8 cellular contexts compared by ENCODE assay signal in genomic region chrX:40109288-40110008, GRCh38. TPM values are rescaled to one million over a fixed set of nuclear protein-coding genes. Genes with fewer than 3 reads are reported as not detected.
DNase-seq lines count a peak whose midpoint lies in the region; ATAC-seq, FAIRE-seq and TF ChIP-seq lines count a peak whose summit lies in the region.

No MANE protein-coding gene starts in this region.

- peaks cover 8 to 11% (median 9%) of the 10 kb centered on the region in 3 donors for H3K4me1 Mint-ChIP-seq in naive B cell

- peak overlapping the region; percentile 73 for H3K4me2 ChIP-seq in endothelial cell of umbilical vein (ENCODE audit: insufficient read depth, low read length)

- no peaks in the 10 kb centered on the region for H3K9me1 ChIP-seq in endothelial cell of umbilical vein (replicated peaks; ENCODE audit: control insufficient read depth, extremely low read depth, insufficient read depth, low read length)

- H4K20me1 ChIP-seq in endothelial cell of umbilical vein (replicated peaks; ENCODE audit: control insufficient read depth, extremely low read depth, insufficient read depth, low read length), result no peaks in the 10 kb centered on the region

- TF ChIP-seq POLR2A in endothelial cell of umbilical vein (IDR thresholded peaks at IDR 0.05; ENCODE audit: low read depth, low read length), result no peak

- H3K9me3 Mint-ChIP-seq in naive B cell, result peaks cover 0 to 3% (median 0%) of the 10 kb centered on the region in 7 donors

- H3K4me3 ChIP-seq in GM12875 (ENCODE audit: low read depth, low read length) (peak overlapping the region; percentile 31), endothelial cell of umbilical vein (replicated peaks in 1 of 3; ENCODE audit: insufficient read depth in 1 of 3, low read depth in 1 of 3, low read length in 3 of 3) (peak overlapping the region; percentile 13 to 38 (median 36))

- peaks cover 0 to 35% (median 4%) of the 10 kb centered on the region in 3 donors for H3K27me3 Mint-ChIP-seq in naive B cell

- CTCF ChIA-PET in endothelial cell of umbilical vein (lab: Charles Lee), result interaction anchor here (0.9 to 1.4 kb wide), 4 partner anchors 12 to 154 kb away, joined by 3 to 5 read pairs (median 4); partner anchors contain the start of gene BCOR

- no peaks in the 10 kb centered on the region for H3K36me3 ChIP-seq in endothelial cell of umbilical vein (ENCODE audit: control insufficient read depth in 2 of 2, extremely low read depth in 1 of 2, insufficient read depth in 2 of 2, low read length in 2 of 2)

- no peaks in the 10 kb centered on the region for H3K9me3 ChIP-seq in endothelial cell of umbilical vein (replicated peaks; ENCODE audit: control insufficient read depth, insufficient read depth, low read length)

- H3K4me1 ChIP-seq in endothelial cell of umbilical vein (ENCODE audit: control insufficient read depth, extremely low read depth, insufficient read depth, low read length), result peaks cover 13% of the 10 kb centered on the region

- no peak overlapping the region for H3K27ac Mint-ChIP-seq in naive B cell

- H2AFZ ChIP-seq in endothelial cell of umbilical vein (ENCODE audit: low read depth, low read length), result peak overlapping the region; percentile 11

- POLR2A ChIA-PET in endothelial cell of umbilical vein (lab: Charles Lee), result no interaction called here

- peak overlapping the region; percentile 78 for H3K9ac ChIP-seq in endothelial cell of umbilical vein (replicated peaks; ENCODE audit: extremely low read depth, insufficient read depth, low read length)

- peak overlapping the region in 7 of 8 donors; percentile 49 to 86 (median 74) for H3K4me3 Mint-ChIP-seq in naive B cell

- TF ChIP-seq CTCF in GM12875 (IDR thresholded peaks at IDR 0.05; ENCODE audit: borderline replicate concordance, insufficient read depth, low read depth, low read length) (no peak), endothelial cell of umbilical vein (IDR thresholded peaks at IDR 0.05; ENCODE audit: extremely low read depth in 1 of 2, insufficient read depth in 1 of 2, low read depth in 1 of 2, low read length in 2 of 2) (no peak)

- no peaks in the 10 kb centered on the region for H3K36me3 Mint-ChIP-seq in naive B cell

- FAIRE-seq in RCC 7860 (lab: Jason Lieb, UNC) (no peak), endothelial cell of umbilical vein (lab: Jason Lieb, UNC) (no peak)

- intact Hi-C loops in endothelial cell of umbilical vein (cut with micrococcal nuclease), result loop anchor here (1.0 to 5.0 kb wide), 7 partner anchors 39 to 352 kb away; no protein-coding TSS in a partner anchor

- H3K27me3 ChIP-seq in endothelial cell of umbilical vein (ENCODE audit: control insufficient read depth in 2 of 2, insufficient read depth in 2 of 2, low read length in 2 of 2), result no peaks in the 10 kb centered on the region

- DNase-seq in AG08396 (ENCODE audit: low spot score) (peak; percentile 60), RCC 7860 (ENCODE audit: low spot score) (peak; percentile 46), endothelial cell of umbilical vein (ENCODE audit: low read depth, low spot score) (peak; percentile 35), naive B cell (no peak), cerebellar nuclear complex (lab: John Stamatoyannopoulos, UW) (no peak), activated gamma-delta T cell (lab: John Stamatoyannopoulos, UW) (no peak)

- dilution Hi-C loops in endothelial cell of umbilical vein (cut with MboI; ENCODE audit: extremely low pct_ligation_motif_present, low sequenced_read_pairs), result no loop called here

- no TSS peak for BruUV-seq in endothelial cell of umbilical vein (replicated peaks; lab: Mats Ljungman, UMichigan)

- H3K27ac ChIP-seq in endothelial cell of umbilical vein (ENCODE audit: insufficient read depth, low read depth, low read length), result peak overlapping the region; percentile 69

- ATAC-seq in naive B cell (ENCODE audit: low read depth in 2 of 2), result no peak
- ATAC-seq in GM18868 (IDR thresholded peaks at IDR 0.05; ENCODE audit: unreplicated experiment), result no peak

- H3K79me2 ChIP-seq in endothelial cell of umbilical vein (ENCODE audit: control insufficient read depth, insufficient read depth, low read length), result no peaks in the 10 kb centered on the region

TF ChIP-seq in endothelial cell of umbilical vein, 7 proteins besides CTCF, POLR2A, EP300 and RAD21:
- TF ChIP-seq JUN (IDR thresholded peaks at IDR 0.05; ENCODE audit: borderline replicate concordance, insufficient read depth, insufficient read length, low read depth) (no peak), MYC (IDR thresholded peaks at IDR 0.05; ENCODE audit: low read depth, low read length) (no peak), MAX (IDR thresholded peaks at IDR 0.05; ENCODE audit: insufficient read depth, insufficient read length) (no peak), FOS (IDR thresholded peaks at IDR 0.05; ENCODE audit: borderline replicate concordance, insufficient read depth, low read length) (peak; percentile 3), GATA2 (IDR thresholded peaks at IDR 0.05; ENCODE audit: insufficient read depth, insufficient read length, low read depth, low read length) (no peak), EZH2 (IDR thresholded peaks at IDR 0.05; ENCODE audit: borderline replicate concordance, low read depth, low read length, severe bottlenecking) (no peak)

RNA-seq across cellular contexts. Expression of gene BCOR, which starts 11.7 kb away (rescaled TPM):
- total RNA-seq in endothelial cell of umbilical vein, result 23.9 and 24.2 TPM in 2 replicates
- polyA plus RNA-seq in endothelial cell of umbilical vein, result 10.1 and 11.9 TPM in 2 replicates
- polyA plus RNA-seq in endothelial cell of umbilical vein (2011; cell fraction: cytosol; rRNA removed), result 11.0 and 11.3 TPM in 2 replicates
- polyA plus RNA-seq in endothelial cell of umbilical vein (2011; cell fraction: nucleus; rRNA removed), result 15.7 and 18.2 TPM in 2 replicates
- polyA plus RNA-seq in endothelial cell of umbilical vein (2012), result 19.4 and 20.9 TPM in 2 replicates
- 17.8 and 20.6 TPM in 2 replicates for polyA minus RNA-seq in endothelial cell of umbilical vein
- 25.7 TPM for polyA minus RNA-seq in endothelial cell of umbilical vein (2011; cell fraction: cytosol; rRNA and poly(A)+ RNA removed)
- polyA minus RNA-seq in endothelial cell of umbilical vein (2011; cell fraction: nucleus; rRNA and poly(A)+ RNA removed), result 12.8 and 13.3 TPM in 2 replicates
- 10 to 100 TPM in 2 of 6 donors, 1 to 10 TPM in 4; 3.4 to 15.5 (median 7.8) TPM for polyA plus RNA-seq in naive B cell (ENCODE audit: low read depth in 6 of 6)

Comparison
In these comparisons a context has a peak if more than half of its experiments do, and no peak if none do; other contexts are left out.
1. DNase-seq: peak in AG08396 (single experiment), RCC 7860 (single experiment) and endothelial cell of umbilical vein (single experiment); none in naive B cell (single experiment), cerebellar nuclear complex (0 of 2) and activated gamma-delta T cell (single experiment).